ENCODE assay signal across 2 cellular contexts in the genomic region with DNA sequence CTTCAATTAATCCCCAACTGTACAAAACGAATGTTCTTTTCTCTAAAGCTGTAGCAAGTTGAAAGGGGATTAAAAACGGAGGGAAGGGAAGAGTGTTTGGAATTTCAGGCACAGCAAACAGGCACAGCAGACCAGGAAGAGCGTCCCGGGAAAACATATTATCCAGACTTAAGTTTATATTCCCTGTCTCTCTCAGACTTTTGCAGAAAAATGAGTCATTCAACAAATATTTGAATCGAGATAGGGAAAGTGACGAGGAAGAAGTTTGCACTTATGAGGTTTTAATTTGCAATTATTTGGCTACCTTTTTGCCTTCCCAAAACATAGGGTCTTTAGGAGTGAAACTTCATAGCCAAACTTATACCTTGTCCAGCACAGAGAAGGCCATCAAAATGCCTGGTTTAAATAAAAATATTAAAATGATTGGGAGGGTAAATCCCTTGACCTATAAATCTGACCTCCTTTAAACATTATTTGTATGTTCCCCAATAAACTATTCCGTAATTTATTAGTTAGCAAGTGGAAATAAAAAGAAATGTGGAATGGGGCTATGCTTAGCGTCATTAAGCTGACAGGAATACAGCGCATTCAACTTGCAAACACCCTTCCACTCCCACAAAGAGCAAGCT.
TF ChIP-seq lines count a peak whose summit lies in the region.

No MANE protein-coding gene starts in this region.

TF ChIP-seq in GM12878, 131 proteins besides CTCF, POLR2A, EP300 and RAD21:
- TF ChIP-seq, protein P1, sequence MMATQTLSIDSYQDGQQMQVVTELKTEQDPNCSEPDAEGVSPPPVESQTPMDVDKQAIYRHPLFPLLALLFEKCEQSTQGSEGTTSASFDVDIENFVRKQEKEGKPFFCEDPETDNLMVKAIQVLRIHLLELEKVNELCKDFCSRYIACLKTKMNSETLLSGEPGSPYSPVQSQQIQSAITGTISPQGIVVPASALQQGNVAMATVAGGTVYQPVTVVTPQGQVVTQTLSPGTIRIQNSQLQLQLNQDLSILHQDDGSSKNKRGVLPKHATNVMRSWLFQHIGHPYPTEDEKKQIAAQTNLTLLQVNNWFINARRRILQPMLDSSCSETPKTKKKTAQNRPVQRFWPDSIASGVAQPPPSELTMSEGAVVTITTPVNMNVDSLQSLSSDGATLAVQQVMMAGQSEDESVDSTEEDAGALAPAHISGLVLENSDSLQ (IDR thresholded peaks at IDR 0.05): peak; percentile 94; the same call in 1 of the 2 replicates
- no peak for TF ChIP-seq ETV6 (conservative IDR thresholded peaks at IDR 0.05 in 1 of 2, IDR thresholded peaks at IDR 0.05 in 1 of 2; ENCODE audit: borderline replicate concordance in 1 of 2, low read depth in 1 of 2)
- TF ChIP-seq LARP7 (IDR thresholded peaks at IDR 0.05): no peak

TF ChIP-seq in HepG2, 621 proteins besides CTCF, POLR2A, EP300 and RAD21 (continues in another document):
- TF ChIP-seq ZNF841 (CRISPR knock-in tag; IDR thresholded peaks at IDR 0.05; ENCODE audit: borderline replicate concordance) (no peak), PHF5A (CRISPR knock-in tag; IDR thresholded peaks at IDR 0.05; ENCODE audit: low read depth, unreplicated experiment) (peak; percentile 10), ZNF468 (CRISPR knock-in tag; IDR thresholded peaks at IDR 0.05) (no peak), CEBPB (IDR thresholded peaks at IDR 0.05; ENCODE audit: borderline replicate concordance, low read depth, low read length) (no peak), ZBTB42 (CRISPR knock-in tag; IDR thresholded peaks at IDR 0.05) (no peak; the same call in 1 of the 2 replicates), NFIC (IDR thresholded peaks at IDR 0.05; ENCODE audit: low read length) (no peak), SMARCC2 (IDR thresholded peaks at IDR 0.05) (no peak), ZNF431 (CRISPR knock-in tag; IDR thresholded peaks at IDR 0.05; ENCODE audit: borderline replicate concordance, low read depth) (no peak), MED1 (CRISPR knock-in tag; IDR thresholded peaks at IDR 0.05) (no peak), ZNF652 (CRISPR knock-in tag; IDR thresholded peaks at IDR 0.05; ENCODE audit: borderline replicate concordance, low read depth) (0 out of 2 replicates have a peak, but pooled peaks have one; percentile 52), ZNF766 (CRISPR knock-in tag; IDR thresholded peaks at IDR 0.05; ENCODE audit: borderline replicate concordance) (no peak), DNMT3B (CRISPR knock-in tag; conservative IDR thresholded peaks at IDR 0.05) (no peak), SOX13 (IDR thresholded peaks at IDR 0.05) (no peak), SOX13 (CRISPR knock-in tag; conservative IDR thresholded peaks at IDR 0.05 in 1 of 2, IDR thresholded peaks at IDR 0.05 in 1 of 2) (no peak), ZMYM3 (CRISPR knock-in tag; IDR thresholded peaks at IDR 0.05) (no peak), HDAC1 (CRISPR knock-in tag; IDR thresholded peaks at IDR 0.05) (no peak), NFKB2 (CRISPR knock-in tag; IDR thresholded peaks at IDR 0.05; ENCODE audit: borderline replicate concordance) (no peak), FOSL2 (CRISPR knock-in tag; IDR thresholded peaks at IDR 0.05) (peak; percentile 69), TBX3 (IDR thresholded peaks at IDR 0.05; ENCODE audit: borderline replicate concordance) (no peak), DMAP1 (CRISPR knock-in tag; IDR thresholded peaks at IDR 0.05) (no peak), PITX1 (CRISPR knock-in tag; IDR thresholded peaks at IDR 0.05) (no peak), SSRP1 (CRISPR knock-in tag; IDR thresholded peaks at IDR 0.05) (no peak), NR3C1 (CRISPR knock-in tag; IDR thresholded peaks at IDR 0.05) (no peak), STAG1 (CRISPR knock-in tag; IDR thresholded peaks at IDR 0.05) (no peak)
- TF ChIP-seq, protein P2, sequence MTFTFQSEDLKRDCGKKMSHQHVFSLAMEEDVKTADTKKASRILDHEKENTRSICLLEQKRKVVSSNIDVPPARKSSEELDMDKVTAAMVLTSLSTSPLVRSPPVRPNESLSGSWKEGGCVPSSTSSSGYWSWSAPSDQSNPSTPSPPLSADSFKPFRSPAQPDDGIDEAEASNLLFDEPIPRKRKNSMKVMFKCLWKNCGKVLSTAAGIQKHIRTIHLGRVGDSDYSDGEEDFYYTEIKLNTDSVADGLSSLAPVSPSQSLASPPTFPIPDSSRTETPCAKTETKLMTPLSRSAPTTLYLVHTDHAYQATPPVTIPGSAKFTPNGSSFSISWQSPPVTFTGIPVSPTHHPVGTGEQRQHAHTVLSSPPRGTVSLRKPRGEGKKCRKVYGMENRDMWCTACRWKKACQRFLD (CRISPR knock-in tag; IDR thresholded peaks at IDR 0.05; ENCODE audit: borderline replicate concordance): no peak
- TF ChIP-seq, protein P3, sequence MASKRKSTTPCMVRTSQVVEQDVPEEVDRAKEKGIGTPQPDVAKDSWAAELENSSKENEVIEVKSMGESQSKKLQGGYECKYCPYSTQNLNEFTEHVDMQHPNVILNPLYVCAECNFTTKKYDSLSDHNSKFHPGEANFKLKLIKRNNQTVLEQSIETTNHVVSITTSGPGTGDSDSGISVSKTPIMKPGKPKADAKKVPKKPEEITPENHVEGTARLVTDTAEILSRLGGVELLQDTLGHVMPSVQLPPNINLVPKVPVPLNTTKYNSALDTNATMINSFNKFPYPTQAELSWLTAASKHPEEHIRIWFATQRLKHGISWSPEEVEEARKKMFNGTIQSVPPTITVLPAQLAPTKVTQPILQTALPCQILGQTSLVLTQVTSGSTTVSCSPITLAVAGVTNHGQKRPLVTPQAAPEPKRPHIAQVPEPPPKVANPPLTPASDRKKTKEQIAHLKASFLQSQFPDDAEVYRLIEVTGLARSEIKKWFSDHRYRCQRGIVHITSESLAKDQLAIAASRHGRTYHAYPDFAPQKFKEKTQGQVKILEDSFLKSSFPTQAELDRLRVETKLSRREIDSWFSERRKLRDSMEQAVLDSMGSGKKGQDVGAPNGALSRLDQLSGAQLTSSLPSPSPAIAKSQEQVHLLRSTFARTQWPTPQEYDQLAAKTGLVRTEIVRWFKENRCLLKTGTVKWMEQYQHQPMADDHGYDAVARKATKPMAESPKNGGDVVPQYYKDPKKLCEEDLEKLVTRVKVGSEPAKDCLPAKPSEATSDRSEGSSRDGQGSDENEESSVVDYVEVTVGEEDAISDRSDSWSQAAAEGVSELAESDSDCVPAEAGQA (IDR thresholded peaks at IDR 0.05; ENCODE audit: low read depth): no peak
- TF ChIP-seq, protein P3 (CRISPR knock-in tag; IDR thresholded peaks at IDR 0.05; ENCODE audit: borderline replicate concordance): no peak
- TF ChIP-seq, protein P4, sequence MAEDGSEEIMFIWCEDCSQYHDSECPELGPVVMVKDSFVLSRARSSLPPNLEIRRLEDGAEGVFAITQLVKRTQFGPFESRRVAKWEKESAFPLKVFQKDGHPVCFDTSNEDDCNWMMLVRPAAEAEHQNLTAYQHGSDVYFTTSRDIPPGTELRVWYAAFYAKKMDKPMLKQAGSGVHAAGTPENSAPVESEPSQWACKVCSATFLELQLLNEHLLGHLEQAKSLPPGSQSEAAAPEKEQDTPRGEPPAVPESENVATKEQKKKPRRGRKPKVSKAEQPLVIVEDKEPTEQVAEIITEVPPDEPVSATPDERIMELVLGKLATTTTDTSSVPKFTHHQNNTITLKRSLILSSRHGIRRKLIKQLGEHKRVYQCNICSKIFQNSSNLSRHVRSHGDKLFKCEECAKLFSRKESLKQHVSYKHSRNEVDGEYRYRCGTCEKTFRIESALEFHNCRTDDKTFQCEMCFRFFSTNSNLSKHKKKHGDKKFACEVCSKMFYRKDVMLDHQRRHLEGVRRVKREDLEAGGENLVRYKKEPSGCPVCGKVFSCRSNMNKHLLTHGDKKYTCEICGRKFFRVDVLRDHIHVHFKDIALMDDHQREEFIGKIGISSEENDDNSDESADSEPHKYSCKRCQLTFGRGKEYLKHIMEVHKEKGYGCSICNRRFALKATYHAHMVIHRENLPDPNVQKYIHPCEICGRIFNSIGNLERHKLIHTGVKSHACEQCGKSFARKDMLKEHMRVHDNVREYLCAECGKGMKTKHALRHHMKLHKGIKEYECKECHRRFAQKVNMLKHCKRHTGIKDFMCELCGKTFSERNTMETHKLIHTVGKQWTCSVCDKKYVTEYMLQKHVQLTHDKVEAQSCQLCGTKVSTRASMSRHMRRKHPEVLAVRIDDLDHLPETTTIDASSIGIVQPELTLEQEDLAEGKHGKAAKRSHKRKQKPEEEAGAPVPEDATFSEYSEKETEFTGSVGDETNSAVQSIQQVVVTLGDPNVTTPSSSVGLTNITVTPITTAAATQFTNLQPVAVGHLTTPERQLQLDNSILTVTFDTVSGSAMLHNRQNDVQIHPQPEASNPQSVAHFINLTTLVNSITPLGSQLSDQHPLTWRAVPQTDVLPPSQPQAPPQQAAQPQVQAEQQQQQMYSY (CRISPR knock-in tag; IDR thresholded peaks at IDR 0.05): no peak
- TF ChIP-seq, protein P5, sequence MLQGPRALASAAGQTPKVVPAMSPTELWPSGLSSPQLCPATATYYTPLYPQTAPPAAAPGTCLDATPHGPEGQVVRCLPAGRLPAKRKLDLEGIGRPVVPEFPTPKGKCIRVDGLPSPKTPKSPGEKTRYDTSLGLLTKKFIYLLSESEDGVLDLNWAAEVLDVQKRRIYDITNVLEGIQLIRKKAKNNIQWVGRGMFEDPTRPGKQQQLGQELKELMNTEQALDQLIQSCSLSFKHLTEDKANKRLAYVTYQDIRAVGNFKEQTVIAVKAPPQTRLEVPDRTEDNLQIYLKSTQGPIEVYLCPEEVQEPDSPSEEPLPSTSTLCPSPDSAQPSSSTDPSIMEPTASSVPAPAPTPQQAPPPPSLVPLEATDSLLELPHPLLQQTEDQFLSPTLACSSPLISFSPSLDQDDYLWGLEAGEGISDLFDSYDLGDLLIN (CRISPR knock-in tag; IDR thresholded peaks at IDR 0.05; ENCODE audit: borderline replicate concordance): no peak
- TF ChIP-seq, protein P6, sequence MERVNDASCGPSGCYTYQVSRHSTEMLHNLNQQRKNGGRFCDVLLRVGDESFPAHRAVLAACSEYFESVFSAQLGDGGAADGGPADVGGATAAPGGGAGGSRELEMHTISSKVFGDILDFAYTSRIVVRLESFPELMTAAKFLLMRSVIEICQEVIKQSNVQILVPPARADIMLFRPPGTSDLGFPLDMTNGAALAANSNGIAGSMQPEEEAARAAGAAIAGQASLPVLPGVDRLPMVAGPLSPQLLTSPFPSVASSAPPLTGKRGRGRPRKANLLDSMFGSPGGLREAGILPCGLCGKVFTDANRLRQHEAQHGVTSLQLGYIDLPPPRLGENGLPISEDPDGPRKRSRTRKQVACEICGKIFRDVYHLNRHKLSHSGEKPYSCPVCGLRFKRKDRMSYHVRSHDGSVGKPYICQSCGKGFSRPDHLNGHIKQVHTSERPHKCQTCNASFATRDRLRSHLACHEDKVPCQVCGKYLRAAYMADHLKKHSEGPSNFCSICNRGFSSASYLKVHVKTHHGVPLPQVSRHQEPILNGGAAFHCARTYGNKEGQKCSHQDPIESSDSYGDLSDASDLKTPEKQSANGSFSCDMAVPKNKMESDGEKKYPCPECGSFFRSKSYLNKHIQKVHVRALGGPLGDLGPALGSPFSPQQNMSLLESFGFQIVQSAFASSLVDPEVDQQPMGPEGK (CRISPR knock-in tag; IDR thresholded peaks at IDR 0.05): no peak
- TF ChIP-seq, protein P7, sequence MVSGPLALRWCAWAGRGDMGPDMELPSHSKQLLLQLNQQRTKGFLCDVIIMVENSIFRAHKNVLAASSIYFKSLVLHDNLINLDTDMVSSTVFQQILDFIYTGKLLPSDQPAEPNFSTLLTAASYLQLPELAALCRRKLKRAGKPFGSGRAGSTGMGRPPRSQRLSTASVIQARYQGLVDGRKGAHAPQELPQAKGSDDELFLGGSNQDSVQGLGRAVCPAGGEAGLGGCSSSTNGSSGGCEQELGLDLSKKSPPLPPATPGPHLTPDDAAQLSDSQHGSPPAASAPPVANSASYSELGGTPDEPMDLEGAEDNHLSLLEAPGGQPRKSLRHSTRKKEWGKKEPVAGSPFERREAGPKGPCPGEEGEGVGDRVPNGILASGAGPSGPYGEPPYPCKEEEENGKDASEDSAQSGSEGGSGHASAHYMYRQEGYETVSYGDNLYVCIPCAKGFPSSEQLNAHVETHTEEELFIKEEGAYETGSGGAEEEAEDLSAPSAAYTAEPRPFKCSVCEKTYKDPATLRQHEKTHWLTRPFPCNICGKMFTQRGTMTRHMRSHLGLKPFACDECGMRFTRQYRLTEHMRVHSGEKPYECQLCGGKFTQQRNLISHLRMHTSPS (CRISPR knock-in tag; IDR thresholded peaks at IDR 0.05; ENCODE audit: low read depth): peak; percentile 0; the same call in 1 of the 2 replicates
- TF ChIP-seq, protein P8, sequence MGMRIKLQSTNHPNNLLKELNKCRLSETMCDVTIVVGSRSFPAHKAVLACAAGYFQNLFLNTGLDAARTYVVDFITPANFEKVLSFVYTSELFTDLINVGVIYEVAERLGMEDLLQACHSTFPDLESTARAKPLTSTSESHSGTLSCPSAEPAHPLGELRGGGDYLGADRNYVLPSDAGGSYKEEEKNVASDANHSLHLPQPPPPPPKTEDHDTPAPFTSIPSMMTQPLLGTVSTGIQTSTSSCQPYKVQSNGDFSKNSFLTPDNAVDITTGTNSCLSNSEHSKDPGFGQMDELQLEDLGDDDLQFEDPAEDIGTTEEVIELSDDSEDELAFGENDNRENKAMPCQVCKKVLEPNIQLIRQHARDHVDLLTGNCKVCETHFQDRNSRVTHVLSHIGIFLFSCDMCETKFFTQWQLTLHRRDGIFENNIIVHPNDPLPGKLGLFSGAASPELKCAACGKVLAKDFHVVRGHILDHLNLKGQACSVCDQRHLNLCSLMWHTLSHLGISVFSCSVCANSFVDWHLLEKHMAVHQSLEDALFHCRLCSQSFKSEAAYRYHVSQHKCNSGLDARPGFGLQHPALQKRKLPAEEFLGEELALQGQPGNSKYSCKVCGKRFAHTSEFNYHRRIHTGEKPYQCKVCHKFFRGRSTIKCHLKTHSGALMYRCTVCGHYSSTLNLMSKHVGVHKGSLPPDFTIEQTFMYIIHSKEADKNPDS (CRISPR knock-in tag; IDR thresholded peaks at IDR 0.05): no peak
- TF ChIP-seq, protein P9, sequence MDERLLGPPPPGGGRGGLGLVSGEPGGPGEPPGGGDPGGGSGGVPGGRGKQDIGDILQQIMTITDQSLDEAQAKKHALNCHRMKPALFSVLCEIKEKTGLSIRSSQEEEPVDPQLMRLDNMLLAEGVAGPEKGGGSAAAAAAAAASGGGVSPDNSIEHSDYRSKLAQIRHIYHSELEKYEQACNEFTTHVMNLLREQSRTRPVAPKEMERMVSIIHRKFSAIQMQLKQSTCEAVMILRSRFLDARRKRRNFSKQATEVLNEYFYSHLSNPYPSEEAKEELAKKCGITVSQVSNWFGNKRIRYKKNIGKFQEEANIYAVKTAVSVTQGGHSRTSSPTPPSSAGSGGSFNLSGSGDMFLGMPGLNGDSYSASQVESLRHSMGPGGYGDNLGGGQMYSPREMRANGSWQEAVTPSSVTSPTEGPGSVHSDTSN (CRISPR knock-in tag; IDR thresholded peaks at IDR 0.05): peak; percentile 50; the same call in 1 of the 2 replicates
